Comparison of ENCODE assay signal across 15 cellular contexts in the genomic region with DNA sequence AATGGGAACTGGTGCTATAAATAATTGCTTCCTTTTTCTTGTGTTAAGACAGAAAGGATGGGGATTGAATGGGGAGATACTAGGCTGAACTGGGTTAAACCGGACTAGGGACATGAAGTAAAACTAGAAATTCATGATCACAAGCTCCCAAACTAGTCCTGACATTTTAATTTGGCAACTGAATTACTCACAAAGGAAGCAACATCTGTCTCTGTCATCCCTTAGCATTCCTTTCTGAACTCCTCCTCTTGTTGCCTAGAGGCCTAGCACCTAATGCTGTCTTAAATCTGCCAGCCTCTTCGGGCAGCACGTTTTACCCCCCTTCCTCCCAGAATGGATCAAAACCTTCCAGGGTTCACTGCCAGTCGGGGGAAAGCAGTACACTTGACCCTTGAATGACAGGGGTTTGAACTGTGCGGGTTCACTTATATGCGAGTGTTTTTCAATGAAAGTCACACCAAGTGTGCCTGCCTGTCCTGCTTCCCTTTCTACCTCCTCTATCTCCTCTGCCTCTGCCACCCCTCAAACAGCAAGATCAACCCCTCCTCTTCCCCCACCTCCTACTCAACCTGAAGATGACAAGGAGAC. TPM values are rescaled to one million over a fixed set of nuclear protein-coding genes. Genes with fewer than 3 reads are reported as not detected.
DNase-seq lines count a peak whose midpoint lies in the region; ATAC-seq, FAIRE-seq and TF ChIP-seq lines count a peak whose summit lies in the region.
"Had no signal": no experiment of that assay in that cellular context is flagged by ENCODE, and none has a peak within 500 bp of the region (broad histone marks: within the 10 kb centered on the region; RNA-seq: fewer than 3 reads in every experiment).

No MANE protein-coding gene starts in this region.

- no peak for FAIRE-seq in RCC 7860 (lab: Jason Lieb, UNC)
- FAIRE-seq: GM12891 had no signal

- H3K4me3 ChIP-seq in HCT116 (replicated peaks in 1 of 2; ENCODE audit: low read depth in 1 of 2, low read length in 2 of 2) (no peak overlapping the region), esophagus squamous epithelium (no peak overlapping the region), trophoblast cell (ENCODE audit: low read depth, low read length) (no peak overlapping the region), neuronal stem cell (ENCODE audit: low read length in 2 of 2) (no peak overlapping the region)
- H3K4me3 ChIP-seq: tibial nerve had no signal

- H3K4me1 ChIP-seq in HCT116 (ENCODE audit: control insufficient read depth in 1 of 2, insufficient read depth in 2 of 2, low read length in 2 of 2) (peaks cover 19 to 45% of the 10 kb centered on the region in 2 experiments), esophagus squamous epithelium (peaks cover 3 to 87% (median 20%) of the 10 kb centered on the region in 3 donors), trophoblast cell (ENCODE audit: control insufficient read depth in 1 of 2, insufficient read depth in 2 of 2, low read length in 2 of 2) (peaks cover 6 to 7% of the 10 kb centered on the region in 2 experiments), neuronal stem cell (ENCODE audit: control insufficient read depth in 2 of 2, insufficient read depth in 1 of 2, low read depth in 1 of 2, low read length in 2 of 2) (peaks cover 0 to 11% of the 10 kb centered on the region in 2 donors)

- no peaks in the 10 kb centered on the region for H3K9me2 ChIP-seq in HCT116 (ENCODE audit: insufficient read depth)

- H3K79me1 ChIP-seq in trophoblast cell (ENCODE audit: low read length) (no peaks in the 10 kb centered on the region), neuronal stem cell (ENCODE audit: low read depth, low read length) (no peaks in the 10 kb centered on the region)

- H3K79me2 ChIP-seq in HCT116 (ENCODE audit: insufficient read depth, low read length) (peaks cover 37% of the 10 kb centered on the region), trophoblast cell (ENCODE audit: control insufficient read depth, insufficient read depth, low read length, poor library complexity) (no peaks in the 10 kb centered on the region)

- H2BK5ac ChIP-seq in trophoblast cell (ENCODE audit: low read depth, low read length, poor library complexity) (no peak overlapping the region), neuronal stem cell (ENCODE audit: low read length) (no peak overlapping the region)

- no peak for TF ChIP-seq CTCF in HCT116 (IDR thresholded peaks at IDR 0.05 in 2 of 3, conservative IDR thresholded peaks at IDR 0.05 in 1 of 3; ENCODE audit: borderline replicate concordance in 1 of 3, insufficient read depth in 1 of 3, low read depth in 2 of 3, low read length in 2 of 3)
- TF ChIP-seq CTCF in esophagus squamous epithelium (IDR thresholded peaks at IDR 0.05), result no peak

- H3K14ac ChIP-seq in trophoblast cell (ENCODE audit: low read length), result no peak overlapping the region
- no peak overlapping the region for H3K14ac ChIP-seq in neuronal stem cell (ENCODE audit: low read length)

- H4K91ac ChIP-seq in trophoblast cell (ENCODE audit: low read depth, low read length) (no peak overlapping the region), neuronal stem cell (ENCODE audit: low read depth, low read length, poor library complexity) (no peak overlapping the region)

- H3K4me2 ChIP-seq in HCT116 (ENCODE audit: low read length) (peak overlapping the region; percentile 32), trophoblast cell (ENCODE audit: low read length) (no peak overlapping the region), neuronal stem cell (ENCODE audit: insufficient read depth, low read length, poor library complexity, severe bottlenecking) (no peak overlapping the region)

- CTCF ChIA-PET in HCT116 (lab: Charles Lee), result no interaction called here

- RAD21 ChIA-PET in HCT116 (lab: Charles Lee; ENCODE audit: low non-redundant PET in 1 of 2, low total read pairs in 2 of 2, uncharacterized antibody in 2 of 2, unreplicated experiment in 2 of 2), result no interaction called here

- H3K4ac ChIP-seq in trophoblast cell (ENCODE audit: low read depth, low read length), result no peak overlapping the region
- no peak overlapping the region for H3K4ac ChIP-seq in neuronal stem cell (ENCODE audit: low read length)

- H3K27me3 ChIP-seq in HCT116 (ENCODE audit: insufficient read depth, low read length), result no peaks in the 10 kb centered on the region
- no peaks in the 10 kb centered on the region for H3K27me3 ChIP-seq in esophagus squamous epithelium
- no peaks in the 10 kb centered on the region for H3K27me3 ChIP-seq in trophoblast cell (ENCODE audit: insufficient read depth, low read length)
- H3K27me3 ChIP-seq in neuronal stem cell (ENCODE audit: control insufficient read depth in 3 of 3, insufficient read depth in 3 of 3, low read depth in 1 of 3, low read length in 3 of 3), result no peaks in the 10 kb centered on the region
- H3K27me3 ChIP-seq: tibial nerve had no signal

- POLR2A ChIA-PET in HCT116 (lab: Charles Lee), result no interaction called here

- no peak overlapping the region for H2BK15ac ChIP-seq in neuronal stem cell (ENCODE audit: low read length)

- H2AK5ac ChIP-seq in trophoblast cell (ENCODE audit: low read length) (no peak overlapping the region), neuronal stem cell (ENCODE audit: low read depth, low read length) (no peak overlapping the region)

- H2BK12ac ChIP-seq in trophoblast cell (ENCODE audit: low read length) (no peak overlapping the region), neuronal stem cell (ENCODE audit: low read length) (no peak overlapping the region)

- H3K18ac ChIP-seq in trophoblast cell (ENCODE audit: low read length), result no peak overlapping the region
- no peak overlapping the region for H3K18ac ChIP-seq in neuronal stem cell (ENCODE audit: low read length)

- H3K9me3 ChIP-seq in HCT116 (ENCODE audit: control insufficient read depth in 1 of 2, insufficient read depth in 1 of 2, low read depth in 1 of 2, low read length in 2 of 2), result no peaks in the 10 kb centered on the region
- H3K9me3 ChIP-seq in esophagus squamous epithelium, result no peaks in the 10 kb centered on the region
- H3K9me3 ChIP-seq in trophoblast cell (ENCODE audit: insufficient read depth, low read depth, low read length), result no peaks in the 10 kb centered on the region
- H3K9me3 ChIP-seq in neuronal stem cell (replicated peaks in 1 of 2; ENCODE audit: control insufficient read depth in 2 of 2, insufficient read depth in 1 of 2, low read depth in 1 of 2, low read length in 2 of 2), result no peaks in the 10 kb centered on the region
- H3K9me3 ChIP-seq: tibial nerve had no signal

- H4K20me1 ChIP-seq in HCT116 (ENCODE audit: insufficient read depth), result no peaks in the 10 kb centered on the region

- H4K12ac ChIP-seq in trophoblast cell (ENCODE audit: low read depth, low read length), result no peak overlapping the region

- no peak overlapping the region; the same call in 1 of the 2 replicates for H3K9ac ChIP-seq in HCT116 (ENCODE audit: low read length)
- H3K9ac ChIP-seq in trophoblast cell (ENCODE audit: low read length), result no peak overlapping the region
- H3K9ac ChIP-seq in neuronal stem cell (ENCODE audit: low read depth, low read length, poor library complexity), result no peak overlapping the region

- intact Hi-C loops in HCT116 (cut with micrococcal nuclease), result no loop called here
- intact Hi-C loops in esophagus squamous epithelium (cut with DNase I), result no loop called here

- H2AFZ ChIP-seq in HCT116 (ENCODE audit: low read depth, low read length, poor library complexity, severe bottlenecking) (no peak overlapping the region), trophoblast cell (ENCODE audit: insufficient read depth, low read length, poor library complexity) (no peak overlapping the region), neuronal stem cell (ENCODE audit: low read length) (no peak overlapping the region)

- ATAC-seq in HCT116, result no peak

- no TSS peak for BruUV-seq in HCT116 (replicated peaks; lab: Mats Ljungman, UMichigan)

- H3K27ac ChIP-seq in HCT116 (ENCODE audit: low read depth, low read length) (no peak overlapping the region), esophagus squamous epithelium (peak overlapping the region in 3 of 4 donors; percentile 29 to 35 (median 32)), trophoblast cell (ENCODE audit: low read depth, low read length) (no peak overlapping the region), neuronal stem cell (replicated peaks; ENCODE audit: low read length) (no peak overlapping the region)

- H3K23ac ChIP-seq in trophoblast cell (ENCODE audit: low read length), result no peak overlapping the region
- no peak overlapping the region for H3K23ac ChIP-seq in neuronal stem cell (ENCODE audit: low read depth, low read length, poor library complexity)

- 40 to 47% methylated on average over 6 of the region's 6 CpGs for WGBS in esophagus squamous epithelium, 2 donors
- no CpG with 5 or more reads among the region's 6 CpGs for WGBS in trophoblast cell (ENCODE audit: extremely low coverage, insufficient coverage, insufficient read length)
- WGBS in neuronal stem cell (ENCODE audit: extremely low coverage in 2 of 2, insufficient read length in 2 of 2, insufficient replicate concordance in 1 of 2), 2 donors, result no CpG with 5 or more reads among the region's 6 CpGs

- no peak overlapping the region for H4K8ac ChIP-seq in trophoblast cell (ENCODE audit: low read depth, low read length)
- no peak overlapping the region for H4K8ac ChIP-seq in neuronal stem cell (ENCODE audit: low read depth, low read length)

- DNase-seq in HCT116 (ENCODE audit: low read depth, low spot score) (no peak), RCC 7860 (ENCODE audit: low spot score) (peak; percentile 8), esophagus squamous epithelium (lab: John Stamatoyannopoulos, UW) (no peak), trophoblast cell (peak; percentile 8 to 71), DMS53 treated with DMSO at 0.1 percent for 48 hours (lab: John Stamatoyannopoulos, UW; ENCODE audit: unreplicated experiment) (no peak), SK-N-DZ (ENCODE audit: low spot score) (no peak), neuronal stem cell (ENCODE audit: low spot score) (no peak)
- DNase-seq: activated naive CD4-positive, alpha-beta T cell treated with anti-CD3 and anti-CD28 coated beads for 36 hours; DMS153; foreskin melanocyte; H7; NCI-H2081; stimulated activated CD4-positive, alpha-beta T cell treated with anti-CD3 and anti-CD28 coated beads, Interleukin-12 subunit alpha, Interleukin-12 subunit beta, amount 100 ng/mL, for 4 hours had no signal

- no peak overlapping the region for H2BK120ac ChIP-seq in trophoblast cell (ENCODE audit: insufficient read depth, low read length, poor library complexity)
- no peak overlapping the region for H2BK120ac ChIP-seq in neuronal stem cell (ENCODE audit: low read depth, low read length)

- TF ChIP-seq POLR2A in HCT116 (IDR thresholded peaks at IDR 0.05; ENCODE audit: borderline replicate concordance, extremely low read depth, insufficient read depth, insufficient read length) (no peak), esophagus squamous epithelium (IDR thresholded peaks at IDR 0.05) (no peak)

- TF ChIP-seq RAD21 in HCT116 (IDR thresholded peaks at IDR 0.05; ENCODE audit: low read depth), result no peak

- no peaks in the 10 kb centered on the region for H3K36me3 ChIP-seq in HCT116 (ENCODE audit: control insufficient read depth in 1 of 2, insufficient read depth in 2 of 2, low read length in 2 of 2)
- no peaks in the 10 kb centered on the region for H3K36me3 ChIP-seq in esophagus squamous epithelium
- no peaks in the 10 kb centered on the region for H3K36me3 ChIP-seq in trophoblast cell (ENCODE audit: control insufficient read depth in 1 of 2, insufficient read depth in 2 of 2, low read length in 2 of 2)
- peaks cover 0 to 29% of the 10 kb centered on the region in 2 donors for H3K36me3 ChIP-seq in neuronal stem cell (replicated peaks in 1 of 2; ENCODE audit: control insufficient read depth in 2 of 2, insufficient read depth in 2 of 2, low read length in 2 of 2)
- H3K36me3 ChIP-seq: tibial nerve had no signal

RNA-seq across cellular contexts. Expression of gene KCTD1, which starts 8.2 kb away (rescaled TPM):
- 16.8 TPM for total RNA-seq in HCT116 (2021; ENCODE audit: unreplicated experiment)
- polyA plus RNA-seq in HCT116 (2012), result 13.1 and 13.7 TPM in 2 replicates
- total RNA-seq in esophagus squamous epithelium, result 10 to 100 TPM; 46.0 to 67.1 (median 56.6) TPM
- polyA plus RNA-seq in trophoblast cell (2013), result 36.1 and 38.7 TPM in 2 replicates
- 21.6 and 26.3 TPM in 2 replicates for polyA plus RNA-seq in SK-N-DZ (2014; cell fraction: cytosol; rRNA removed)
- 11.0 and 13.0 TPM in 2 replicates for polyA plus RNA-seq in SK-N-DZ (2014; cell fraction: nucleus; rRNA removed)
- 15.3 TPM for polyA plus RNA-seq in neuronal stem cell (2013, experiment 1 of 2)
- polyA plus RNA-seq in neuronal stem cell (2013, experiment 2 of 2), result 17.0 TPM

Comparison
In these comparisons a context has a peak if more than half of its experiments do, and no peak if none do; other contexts are left out.
1. DNase-seq: peak in RCC 7860 (single experiment) and trophoblast cell (2 of 2); none in HCT116 (single experiment), esophagus squamous epithelium (single experiment), DMS53 treated with DMSO at 0.1 percent for 48 hours (single experiment), SK-N-DZ (single experiment) and neuronal stem cell (single experiment).
2. H3K27ac ChIP-seq: peak in esophagus squamous epithelium (3 of 4); none in HCT116 (single experiment), trophoblast cell (single experiment) and neuronal stem cell (single experiment).